In genomic region chr19:10551006-10551405, GRCh38 we compare ENCODE assay signal across 4 cellular contexts. TPM values are rescaled to one million over a fixed set of nuclear protein-coding genes. Genes with fewer than 3 reads are reported as not detected.
"Had no signal": no experiment of that assay in that cellular context is flagged by ENCODE, and none has a peak within 500 bp of the region (broad histone marks: within the 10 kb centered on the region; RNA-seq: fewer than 3 reads in every experiment).

No MANE protein-coding gene starts in this region.

RNA-seq across cellular contexts. Expression of gene S1PR5, which starts 33.8 kb away (rescaled TPM):
- total RNA-seq: fibroblast of lung had no signal
- polyA plus RNA-seq: neural cell had no signal

RNA-seq across cellular contexts. Expression of gene AP1M2, which starts 36.1 kb away (rescaled TPM):
- total RNA-seq: psoas muscle had no signal
- polyA plus RNA-seq: heart left ventricle had no signal
